In genomic region chr12:55727643-55728184, GRCh38 we compare ENCODE assay signal across 1 cellular context.
A peak's percentile ranks its signal among the peaks of the same experiment; 100 is the strongest.
TF ChIP-seq lines count a peak whose summit lies in the region.

No MANE protein-coding gene starts in this region.

TF ChIP-seq in HEK293, 187 proteins besides CTCF, POLR2A, EP300 and RAD21 (continued from another document and continues in another):
- TF ChIP-seq ZNF280D (tag by site-specific recombination; IDR thresholded peaks at IDR 0.05) (no peak), ZNF324 (tag by site-specific recombination; IDR thresholded peaks at IDR 0.05) (no peak), REPIN1 (tag by site-specific recombination; IDR thresholded peaks at IDR 0.05; ENCODE audit: low read depth) (no peak), ZNF311 (tag by site-specific recombination; IDR thresholded peaks at IDR 0.05; ENCODE audit: borderline replicate concordance) (no peak), TRIM28 (IDR thresholded peaks at IDR 0.05; ENCODE audit: borderline replicate concordance, low read length) (no peak), ZFP3 (tag by site-specific recombination; IDR thresholded peaks at IDR 0.05; ENCODE audit: low read depth) (no peak), MYNN (tag by site-specific recombination; IDR thresholded peaks at IDR 0.05; ENCODE audit: borderline replicate concordance) (no peak), ZNF26 (tag by site-specific recombination; IDR thresholded peaks at IDR 0.05) (no peak), ZNF701 (tag by site-specific recombination; IDR thresholded peaks at IDR 0.05) (no peak), ZBTB49 (tag by site-specific recombination; IDR thresholded peaks at IDR 0.05; ENCODE audit: low read depth) (no peak), ZNF280C (tag by site-specific recombination; IDR thresholded peaks at IDR 0.05) (no peak), ZNF10 (tag by site-specific recombination; IDR thresholded peaks at IDR 0.05) (no peak), ZNF561 (tag by site-specific recombination; IDR thresholded peaks at IDR 0.05; ENCODE audit: borderline replicate concordance) (no peak), ZNF157 (tag by site-specific recombination; IDR thresholded peaks at IDR 0.05) (no peak), HOXC10 (CRISPR knock-in tag; IDR thresholded peaks at IDR 0.05) (no peak), ZBTB17 (tag by site-specific recombination; IDR thresholded peaks at IDR 0.05) (no peak), ZNF707 (tag by site-specific recombination; IDR thresholded peaks at IDR 0.05) (no peak), ZBTB6 (tag by site-specific recombination; IDR thresholded peaks at IDR 0.05) (no peak), AEBP2 (tag by site-specific recombination; IDR thresholded peaks at IDR 0.05; ENCODE audit: borderline replicate concordance) (no peak), GFI1B (tag by site-specific recombination; IDR thresholded peaks at IDR 0.05) (no peak), ZFHX2 (tag by site-specific recombination; conservative IDR thresholded peaks at IDR 0.05) (peak; percentile 49), WT1 (tag by site-specific recombination; IDR thresholded peaks at IDR 0.05) (peak; percentile 59), HIC1 (tag by site-specific recombination; IDR thresholded peaks at IDR 0.05) (no peak), ZNF248 (tag by site-specific recombination; IDR thresholded peaks at IDR 0.05) (no peak), ZNF140 (tag by site-specific recombination; IDR thresholded peaks at IDR 0.05) (no peak), ZNF274 (IDR thresholded peaks at IDR 0.05; ENCODE audit: low read length) (no peak), ZNF274 (tag by site-specific recombination; IDR thresholded peaks at IDR 0.05; ENCODE audit: borderline replicate concordance) (no peak), ZSCAN4 (tag by site-specific recombination; IDR thresholded peaks at IDR 0.05) (no peak), ZNF623 (tag by site-specific recombination; IDR thresholded peaks at IDR 0.05) (no peak), ZNF692 (tag by site-specific recombination; IDR thresholded peaks at IDR 0.05) (no peak), ZFP37 (tag by site-specific recombination; IDR thresholded peaks at IDR 0.05) (no peak), ZNF146 (tag by site-specific recombination; IDR thresholded peaks at IDR 0.05) (no peak), ZNF704 (tag by site-specific recombination; IDR thresholded peaks at IDR 0.05) (no peak), ZNF777 (tag by site-specific recombination; IDR thresholded peaks at IDR 0.05; ENCODE audit: borderline replicate concordance) (no peak), ZNF654 (tag by site-specific recombination; IDR thresholded peaks at IDR 0.05; ENCODE audit: low read depth) (no peak), ZBTB11 (tag by site-specific recombination; conservative IDR thresholded peaks at IDR 0.05; ENCODE audit: low read depth) (no peak), ZNF510 (tag by site-specific recombination; IDR thresholded peaks at IDR 0.05; ENCODE audit: insufficient replicate concordance) (no peak)
